Comparison of ENCODE assay signal across 8 cellular contexts in the genomic region with DNA sequence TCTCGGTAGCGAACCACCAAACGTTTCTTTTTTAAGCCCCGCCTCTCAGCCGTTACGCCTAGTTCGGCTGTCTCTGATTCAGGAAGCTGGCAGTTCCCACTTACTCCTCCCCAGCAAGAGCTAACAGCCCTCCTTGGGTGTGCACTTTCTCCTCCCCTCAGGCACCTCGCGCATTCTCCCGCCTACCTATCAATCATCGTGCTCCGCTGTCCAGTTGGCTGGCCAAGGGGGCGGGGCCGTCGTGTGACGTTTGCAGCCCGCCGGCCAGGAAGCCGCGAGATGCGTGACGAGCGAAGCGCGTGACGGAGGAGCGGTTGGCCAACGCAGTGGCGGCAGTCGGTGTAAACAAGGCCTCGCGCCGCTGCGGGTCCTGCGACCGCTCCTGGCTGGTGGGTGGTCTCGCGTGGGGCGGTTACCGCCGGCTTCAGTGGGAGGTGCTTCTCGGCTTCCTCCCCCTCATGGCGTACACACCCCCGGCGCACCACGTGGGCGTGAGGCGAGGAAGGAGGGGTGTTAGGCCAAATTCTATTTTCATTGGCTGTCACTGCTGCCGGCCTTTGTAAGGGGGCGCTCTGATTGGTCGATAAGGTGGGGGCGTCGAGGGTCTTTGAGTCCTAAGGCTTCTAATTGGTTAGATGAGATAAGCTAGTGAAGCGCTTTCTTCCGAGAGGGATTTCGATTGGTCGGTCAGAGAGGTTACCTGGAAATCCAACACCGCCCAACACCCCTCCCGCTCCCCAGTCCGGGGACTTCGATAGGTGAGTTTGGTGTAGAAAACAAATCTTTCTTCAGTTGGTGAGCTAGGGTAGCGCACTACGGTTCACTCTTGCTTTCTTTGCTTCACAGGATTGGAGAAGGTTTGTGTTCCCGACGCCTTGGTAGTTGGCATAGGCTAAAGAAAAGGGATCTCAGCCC. TPM values are rescaled to one million over a fixed set of nuclear protein-coding genes. Genes with fewer than 3 reads are reported as not detected.
DNase-seq lines count a peak whose midpoint lies in the region; ATAC-seq and TF ChIP-seq lines count a peak whose summit lies in the region.

TSS of gene DCAF11 (plus strand) at position 242 of the 915 bp plus-strand sequence. CDS start 818 bp downstream, outside the sequence.
TSS of gene NRL (minus strand) at position 414 of the 915 bp plus-strand sequence. CDS start 32,101 bp downstream, outside the sequence.

- peaks cover 12 to 15% of the 10 kb centered on the region in 2 experiments for H3K4me1 Mint-ChIP-seq in H9
- peaks cover 19 to 24% of the 10 kb centered on the region in 2 donors for H3K4me1 Mint-ChIP-seq in natural killer cell treated with Interleukin-12 subunit alpha and Interleukin-12 subunit beta and Interleukin-15 and Interleukin-18, amount 100 ng/mL, for 72 hours (ENCODE audit: low read depth in 2 of 2)

- H3K36me3 Mint-ChIP-seq in H9 (ENCODE audit: insufficient read depth in 1 of 3, low read depth in 3 of 3), result peaks cover 15 to 43% (median 34%) of the 10 kb centered on the region in 3 experiments; a peak in 6 of 7 replicates
- peaks cover 12% of the 10 kb centered on the region for H3K36me3 Mint-ChIP-seq in natural killer cell treated with Interleukin-12 subunit alpha and Interleukin-12 subunit beta and Interleukin-15 and Interleukin-18, amount 100 ng/mL, for 72 hours

- peak within 1 kb of the TSS; percentile 91 for H3K4me3 ChIP-seq in fibroblast of the aortic adventitia (ENCODE audit: low read depth, low read length)

- H3K23me2 ChIP-seq in H9 (ENCODE audit: insufficient read length, low read depth, low read length, poor library complexity, severe bottlenecking), result peaks cover 13% of the 10 kb centered on the region

- no peaks in the 10 kb centered on the region for H4K20me1 ChIP-seq in H9 (ENCODE audit: control insufficient read depth, insufficient read depth, insufficient read length)

- peak within 1 kb of the TSS; percentile 36 for H3K27ac ChIP-seq in H9 (ENCODE audit: insufficient read length, low read depth, low read length)

- no peak within 1 kb of the TSS for H3K23ac ChIP-seq in H9 (ENCODE audit: insufficient read length, low read depth, low read length)

- no peak within 1 kb of the TSS for H2BK12ac ChIP-seq in H9 (ENCODE audit: insufficient read length, low read depth, low read length)

- WGBS in H9 (ENCODE audit: extremely low coverage, insufficient read length, low lambda C conversion rate), result no CpG with 5 or more reads among the region's 65 CpGs

- H3K9ac ChIP-seq in H9 (ENCODE audit: extremely low read depth, insufficient read length, low read length), result peak within 1 kb of the TSS; percentile 75

- no peaks in the 10 kb centered on the region for H3K4me1 ChIP-seq in H9 (ENCODE audit: insufficient read depth, low read length)

- no peak within 1 kb of the TSS for H3K56ac ChIP-seq in H9 (ENCODE audit: insufficient read length, low read depth, low read length)

- no peak within 1 kb of the TSS for H3T11ph ChIP-seq in H9 (ENCODE audit: low read length)

- peak within 1 kb of the TSS; percentile 98 for H3K14ac ChIP-seq in H9 (ENCODE audit: insufficient read depth, low read length)

- H3K18ac ChIP-seq in H9 (ENCODE audit: insufficient read length, low read depth, low read length), result peak within 1 kb of the TSS; percentile 97

- peak; percentile 94 for ATAC-seq in natural killer cell treated with Interleukin-12 subunit alpha and Interleukin-12 subunit beta and Interleukin-15 and Interleukin-18, amount 100 ng/mL, for 72 hours

- TF ChIP-seq CTCF in H9 (conservative IDR thresholded peaks at IDR 0.05), result no peak
- no peak for TF ChIP-seq CTCF in fibroblast of the aortic adventitia (IDR thresholded peaks at IDR 0.05; ENCODE audit: insufficient read depth, low read length)

- H3K9me3 ChIP-seq in H9 (ENCODE audit: control insufficient read depth, low read depth, low read length), result no peaks in the 10 kb centered on the region

- H3K4me2 ChIP-seq in H9 (ENCODE audit: insufficient read depth, insufficient read length, low read length), result peak within 1 kb of the TSS; percentile 79

- no peaks in the 10 kb centered on the region; a peak in 1 of 5 replicates for H3K9me3 Mint-ChIP-seq in H9
- H3K9me3 Mint-ChIP-seq in natural killer cell treated with Interleukin-12 subunit alpha and Interleukin-12 subunit beta and Interleukin-15 and Interleukin-18, amount 100 ng/mL, for 72 hours, result no peaks in the 10 kb centered on the region

- no peaks in the 10 kb centered on the region for H3K79me1 ChIP-seq in H9 (ENCODE audit: insufficient read depth, low read depth, low read length, poor library complexity, severe bottlenecking)

- H3K27me3 Mint-ChIP-seq in H9 (ENCODE audit: low read depth), result peaks cover 3% of the 10 kb centered on the region; the same call in 1 of the 2 replicates
- H3K27me3 Mint-ChIP-seq in natural killer cell treated with Interleukin-12 subunit alpha and Interleukin-12 subunit beta and Interleukin-15 and Interleukin-18, amount 100 ng/mL, for 72 hours, result no peaks in the 10 kb centered on the region

- no peaks in the 10 kb centered on the region for H3K27me3 ChIP-seq in H9 (ENCODE audit: insufficient read depth, low read length)

- no peak within 1 kb of the TSS for H2AK5ac ChIP-seq in H9 (ENCODE audit: insufficient read length, low read length)

- no peak within 1 kb of the TSS for H3K4ac ChIP-seq in H9 (ENCODE audit: low read depth, low read length)

- no peaks in the 10 kb centered on the region for H3K79me2 ChIP-seq in H9 (ENCODE audit: insufficient read depth, low read length)

- H3K4me3 Mint-ChIP-seq in H9, result peak within 1 kb of the TSS; percentile 93 to 95
- peak within 1 kb of the TSS; percentile 98 for H3K4me3 Mint-ChIP-seq in natural killer cell treated with Interleukin-12 subunit alpha and Interleukin-12 subunit beta and Interleukin-15 and Interleukin-18, amount 100 ng/mL, for 72 hours

- no peak within 1 kb of the TSS for H2BK120ac ChIP-seq in H9 (ENCODE audit: low read depth, low read length, poor library complexity, severe bottlenecking)

- no peak within 1 kb of the TSS for H2BK5ac ChIP-seq in H9 (ENCODE audit: insufficient read length, low read length)

- H4K8ac ChIP-seq in H9 (replicated peaks; ENCODE audit: insufficient read length, low read depth, low read length), result no peak within 1 kb of the TSS

- no peak within 1 kb of the TSS for H4K5ac ChIP-seq in H9 (ENCODE audit: insufficient read length, low read depth, low read length)

- H2BK20ac ChIP-seq in H9 (ENCODE audit: low read depth, low read length, poor library complexity, severe bottlenecking), result no peak within 1 kb of the TSS

- no peak within 1 kb of the TSS for H2AFZ ChIP-seq in H9 (ENCODE audit: low read length)

- no peak within 1 kb of the TSS for H4K91ac ChIP-seq in H9 (ENCODE audit: insufficient read length, low read depth, low read length)

- TF ChIP-seq POLR2A in Raji (IDR thresholded peaks at IDR 0.05; ENCODE audit: insufficient read depth, low read depth, low read length), result peak; percentile 34

- H2BK15ac ChIP-seq in H9 (ENCODE audit: low read depth, low read length), result no peak within 1 kb of the TSS

- peak within 1 kb of the TSS; percentile 93 to 100 (median 98) for H3K27ac Mint-ChIP-seq in H9
- peak within 1 kb of the TSS; percentile 94 to 100 for H3K27ac Mint-ChIP-seq in natural killer cell treated with Interleukin-12 subunit alpha and Interleukin-12 subunit beta and Interleukin-15 and Interleukin-18, amount 100 ng/mL, for 72 hours

- DNase-seq in ELR (ENCODE audit: low read depth) (peak; percentile 99), H9 (peak; percentile 99), M059J (ENCODE audit: low read depth) (peak; percentile 99), fibroblast of the aortic adventitia (ENCODE audit: low read depth) (peak; percentile 100)
- DNase-seq in activated effector memory CD4-positive, alpha-beta T cell treated with anti-CD3 and anti-CD28 coated beads, Interleukin-2, amount 50 U/mL, for 16 hours, result peak; percentile 99
- DNase-seq in natural killer cell treated with Interleukin-12 subunit alpha and Interleukin-12 subunit beta and Interleukin-15 and Interleukin-18, amount 100 ng/mL, for 72 hours (ENCODE audit: low spot score), result peak; percentile 100
- DNase-seq in stimulated activated naive CD4-positive, alpha-beta T cell treated with Interleukin-2 at 50 U/mL for 16 hours (lab: John Stamatoyannopoulos, UW), result peak; percentile 98

RNA-seq across cellular contexts. Expression of gene DCAF11, which starts in this region (rescaled TPM):
- total RNA-seq in H9 (2021), result 73.4 and 74.3 TPM in 2 replicates
- total RNA-seq in M059J (2014; rRNA removed; shearing (Covaris generic)), result 67.7 and 78.7 TPM in 2 replicates
- total RNA-seq in fibroblast of the aortic adventitia (ENCODE audit: low replicate concordance), result 44.6 and 85.3 TPM in 2 replicates
- 10 to 100 TPM; 87.4 to 96.1 TPM for total RNA-seq in natural killer cell treated with Interleukin-12 subunit alpha and Interleukin-12 subunit beta and Interleukin-15 and Interleukin-18, amount 100 ng/mL, for 72 hours

RNA-seq across cellular contexts. Expression of gene NRL, which starts in this region (rescaled TPM):
- 2.2 and 2.5 TPM in 2 replicates for total RNA-seq in H9 (2021)
- 1.3 and 4.9 TPM in 2 replicates for total RNA-seq in M059J (2014; rRNA removed; shearing (Covaris generic))
- total RNA-seq in fibroblast of the aortic adventitia (ENCODE audit: low replicate concordance), result 0.90 and 4.1 TPM in 2 replicates
- 1 to 10 TPM; 1.8 to 2.2 TPM for total RNA-seq in natural killer cell treated with Interleukin-12 subunit alpha and Interleukin-12 subunit beta and Interleukin-15 and Interleukin-18, amount 100 ng/mL, for 72 hours

Comparison
In these comparisons a context has a peak if more than half of its experiments do, and no peak if none do; other contexts are left out.
1. Peak in every context shown above with its lines: DNase-seq, ATAC-seq, H3K4me3 ChIP-seq and H3K27ac ChIP-seq.